ENCODE assay signal across 9 cellular contexts in genomic region chr1:150979723-150980056, GRCh38. TPM values are rescaled to one million over a fixed set of nuclear protein-coding genes. Genes with fewer than 3 reads are reported as not detected.
DNase-seq lines count a peak whose midpoint lies in the region; ATAC-seq, FAIRE-seq and TF ChIP-seq lines count a peak whose summit lies in the region.
"Had no signal": no experiment of that assay in that cellular context is flagged by ENCODE, and none has a peak within 500 bp of the region (broad histone marks: within the 10 kb centered on the region; RNA-seq: fewer than 3 reads in every experiment).

No MANE protein-coding gene starts in this region.

- H3K27ac ChIP-seq in PC-9 (peak overlapping the region; percentile 77; the same call in 1 of the 2 replicates), tibial artery (peak overlapping the region; percentile 98)

- H3K9me3 Mint-ChIP-seq in activated CD8-positive, alpha-beta T cell treated with anti-CD3 and anti-CD28 coated beads for 36 hours, result no peaks in the 10 kb centered on the region
- H3K9me3 Mint-ChIP-seq in activated CD8-positive, alpha-beta T cell treated with anti-CD3 and anti-CD28 coated beads, Interleukin-2, amount 10 ng/mL, durations not matched to agents 7 days and 5 days (ENCODE audit: insufficient read depth), result no peaks in the 10 kb centered on the region
- H3K9me3 Mint-ChIP-seq: effector memory CD8-positive, alpha-beta T cell had no signal

- FAIRE-seq in islet of Langerhans (lab: Jason Lieb, UNC), result peak; percentile 69

- H3K4me2 ChIP-seq in PC-9, result peak overlapping the region; percentile 78; the same call in 1 of the 2 replicates

- H3K36me3 ChIP-seq in PC-9 (ENCODE audit: low read depth) (no peaks in the 10 kb centered on the region), tibial artery (no peaks in the 10 kb centered on the region)

- peak overlapping the region; percentile 61 for H3K4me3 Mint-ChIP-seq in activated CD8-positive, alpha-beta T cell treated with anti-CD3 and anti-CD28 coated beads for 36 hours
- H3K4me3 Mint-ChIP-seq in activated CD8-positive, alpha-beta T cell treated with anti-CD3 and anti-CD28 coated beads, Interleukin-2, amount 10 ng/mL, durations not matched to agents 7 days and 5 days, result no peak overlapping the region

- no TSS peak for BruUV-seq in PC-9 (replicated peaks; lab: Mats Ljungman, UMichigan)

- H3K4me1 ChIP-seq in PC-9 (replicated peaks; ENCODE audit: insufficient read depth) (peaks cover 94% of the 10 kb centered on the region), tibial artery (peaks cover 0 to 56% (median 40%) of the 10 kb centered on the region in 4 donors)

- H3K27me3 ChIP-seq in PC-9 (ENCODE audit: insufficient read depth, low read depth) (no peaks in the 10 kb centered on the region), tibial artery (no peaks in the 10 kb centered on the region)

- peaks cover 74% of the 10 kb centered on the region for H3F3A ChIP-seq in PC-9 (ENCODE audit: insufficient read depth, low read depth)

- no peak for ATAC-seq in activated CD8-positive, alpha-beta T cell treated with anti-CD3 and anti-CD28 coated beads for 36 hours
- ATAC-seq in activated CD8-positive, alpha-beta T cell treated with anti-CD3 and anti-CD28 coated beads, Interleukin-2, amount 10 ng/mL, durations not matched to agents 7 days and 5 days, result no peak
- no peak for ATAC-seq in HG02763 (IDR thresholded peaks at IDR 0.05; ENCODE audit: unreplicated experiment)

- TF ChIP-seq CTCF in activated CD8-positive, alpha-beta T cell treated with anti-CD3 and anti-CD28 coated beads for 36 hours (IDR thresholded peaks at IDR 0.05), result peak; percentile 78
- peak; percentile 5; the same call in 1 of the 2 replicates for TF ChIP-seq CTCF in PC-9 (conservative IDR thresholded peaks at IDR 0.05)
- TF ChIP-seq CTCF in tibial artery (IDR thresholded peaks at IDR 0.05), result no peak

- CTCF ChIA-PET in activated CD8-positive, alpha-beta T cell treated with anti-CD3 and anti-CD28 coated beads for 36 hours (lab: Charles Lee), result interaction anchor here (0.8 to 8.4 kb wide), 14 partner anchors 8 to 418 kb away, joined by 3 to 103 read pairs (median 6); partner anchors contain the start of genes C1orf56 and MINDY1
- CTCF ChIA-PET in activated CD8-positive, alpha-beta T cell treated with anti-CD3 and anti-CD28 coated beads, Interleukin-2, amount 10 ng/mL, durations not matched to agents 7 days and 5 days (lab: Charles Lee), result interaction anchor here (0.9 to 12.4 kb wide), 9 partner anchors 9 to 419 kb away, joined by 3 to 164 read pairs (median 3); partner anchors contain the start of genes CTSK and MINDY1
- CTCF ChIA-PET in PC-9 (lab: Charles Lee), result interaction anchor here (0.6 to 1.3 kb wide), 3 partner anchors 13 to 81 kb away, joined by 3 to 13 read pairs (median 4); no protein-coding TSS in a partner anchor

- H3K27ac Mint-ChIP-seq in activated CD8-positive, alpha-beta T cell treated with anti-CD3 and anti-CD28 coated beads for 36 hours, result peak overlapping the region; percentile 47
- no peak overlapping the region for H3K27ac Mint-ChIP-seq in activated CD8-positive, alpha-beta T cell treated with anti-CD3 and anti-CD28 coated beads, Interleukin-2, amount 10 ng/mL, durations not matched to agents 7 days and 5 days

- H3K36me3 Mint-ChIP-seq in activated CD8-positive, alpha-beta T cell treated with anti-CD3 and anti-CD28 coated beads for 36 hours (ENCODE audit: low read depth), result no peaks in the 10 kb centered on the region
- H3K36me3 Mint-ChIP-seq in activated CD8-positive, alpha-beta T cell treated with anti-CD3 and anti-CD28 coated beads, Interleukin-2, amount 10 ng/mL, durations not matched to agents 7 days and 5 days (ENCODE audit: low read depth), result no peaks in the 10 kb centered on the region

- H3K27me3 Mint-ChIP-seq in activated CD8-positive, alpha-beta T cell treated with anti-CD3 and anti-CD28 coated beads for 36 hours, result no peaks in the 10 kb centered on the region
- H3K27me3 Mint-ChIP-seq in activated CD8-positive, alpha-beta T cell treated with anti-CD3 and anti-CD28 coated beads, Interleukin-2, amount 10 ng/mL, durations not matched to agents 7 days and 5 days (ENCODE audit: low read depth), result no peaks in the 10 kb centered on the region
- H3K27me3 Mint-ChIP-seq: effector memory CD8-positive, alpha-beta T cell had no signal

- H4K20me1 ChIP-seq in PC-9 (ENCODE audit: insufficient read depth), result no peaks in the 10 kb centered on the region

- H3K4me3 ChIP-seq in PC-9 (no peak overlapping the region), tibial artery (peak overlapping the region in 1 of 2 donors; percentile 26)

- no peak overlapping the region for H2AFZ ChIP-seq in PC-9

- peaks cover 34% of the 10 kb centered on the region for H3K4me1 Mint-ChIP-seq in activated CD8-positive, alpha-beta T cell treated with anti-CD3 and anti-CD28 coated beads for 36 hours (ENCODE audit: low read depth)
- peaks cover 46% of the 10 kb centered on the region for H3K4me1 Mint-ChIP-seq in activated CD8-positive, alpha-beta T cell treated with anti-CD3 and anti-CD28 coated beads, Interleukin-2, amount 10 ng/mL, durations not matched to agents 7 days and 5 days (ENCODE audit: low read depth)

- no peaks in the 10 kb centered on the region for H3K9me2 ChIP-seq in PC-9 (ENCODE audit: insufficient read depth)

- peaks cover 17% of the 10 kb centered on the region; the same call in 1 of the 2 replicates for H3K79me2 ChIP-seq in PC-9 (ENCODE audit: low read depth)

- POLR2A ChIA-PET in activated CD8-positive, alpha-beta T cell treated with anti-CD3 and anti-CD28 coated beads for 36 hours (lab: Charles Lee), result interaction anchor here (1.0 to 1.2 kb wide), 2 partner anchors 20 to 66 kb away, joined by 3 read pairs; no protein-coding TSS in a partner anchor
- POLR2A ChIA-PET in activated CD8-positive, alpha-beta T cell treated with anti-CD3 and anti-CD28 coated beads, Interleukin-2, amount 10 ng/mL, durations not matched to agents 7 days and 5 days (lab: Charles Lee), result no interaction called here
- POLR2A ChIA-PET in PC-9 (lab: Charles Lee; ENCODE audit: unreplicated experiment), result no interaction called here

- intact Hi-C loops in activated CD8-positive, alpha-beta T cell treated with anti-CD3 and anti-CD28 coated beads for 36 hours (cut with micrococcal nuclease), result no loop called here
- intact Hi-C loops in PC-9 (cut with micrococcal nuclease; ENCODE audit: unreplicated experiment) (loop anchor here (1.0 to 10.0 kb wide), 6 partner anchors 16 to 725 kb away; partner anchors contain the start of genes ARNT, CA14, ENSA and SETDB1), tibial artery (cut with DNase I; ENCODE audit: low total_unique reads) (loop anchor here (2.0 to 10.0 kb wide), 4 partner anchors 52 to 415 kb away; partner anchors contain the start of gene SETDB1)

- no peaks in the 10 kb centered on the region for H3K9me3 ChIP-seq in PC-9 (ENCODE audit: insufficient read depth, low read depth)
- no peaks in the 10 kb centered on the region for H3K9me3 ChIP-seq in tibial artery

- no peak for DNase-seq in activated CD8-positive, alpha-beta T cell treated with anti-CD3 and anti-CD28 coated beads for 36 hours
- DNase-seq in activated CD8-positive, alpha-beta T cell treated with anti-CD3 and anti-CD28 coated beads, Interleukin-2, amount 10 ng/mL, durations not matched to agents 7 days and 5 days, result no peak
- DNase-seq in PC-9 (no peak), tibial artery (no peak), NCI-H524 treated with DMSO at 0.1 percent for 48 hours (lab: John Stamatoyannopoulos, UW) (no peak)
- DNase-seq in NK-92 treated with Interleukin-12 subunit alpha and Interleukin-12 subunit beta, amount 100 ng/mL, for 24 hours (lab: John Stamatoyannopoulos, UW), result no peak

RNA-seq across cellular contexts. Expression of gene ANXA9, which starts 2.4 kb away (rescaled TPM):
- under 1 TPM in 1 of 2 experiments, not detected in 1; 0.25 TPM for total RNA-seq in activated CD8-positive, alpha-beta T cell treated with anti-CD3 and anti-CD28 coated beads for 36 hours
- not detected for total RNA-seq in activated CD8-positive, alpha-beta T cell treated with anti-CD3 and anti-CD28 coated beads, Interleukin-2, amount 10 ng/mL, durations not matched to agents 7 days and 5 days
- total RNA-seq in PC-9 (2021), result 10.6 and 12.9 TPM in 2 replicates

RNA-seq across cellular contexts. Expression of gene CERS2, which starts 5.1 kb away (rescaled TPM):
- total RNA-seq in activated CD8-positive, alpha-beta T cell treated with anti-CD3 and anti-CD28 coated beads for 36 hours, result 100 to 1,000 TPM; 129 to 132 TPM
- total RNA-seq in activated CD8-positive, alpha-beta T cell treated with anti-CD3 and anti-CD28 coated beads, Interleukin-2, amount 10 ng/mL, durations not matched to agents 7 days and 5 days, result 100 to 1,000 TPM; 149 to 150 TPM
- total RNA-seq in PC-9 (2021), result 113 TPM in 2 replicates

RNA-seq across cellular contexts. Expression of gene MINDY1, which starts 27.0 kb away (rescaled TPM):
- total RNA-seq in activated CD8-positive, alpha-beta T cell treated with anti-CD3 and anti-CD28 coated beads for 36 hours, result 10 to 100 TPM; 10.4 TPM
- 1 to 10 TPM; 9.1 to 9.9 TPM for total RNA-seq in activated CD8-positive, alpha-beta T cell treated with anti-CD3 and anti-CD28 coated beads, Interleukin-2, amount 10 ng/mL, durations not matched to agents 7 days and 5 days
- total RNA-seq in PC-9 (2021), result 15.6 and 17.6 TPM in 2 replicates

RNA-seq across cellular contexts. Expression of gene PRUNE1, which starts 28.6 kb away (rescaled TPM):
- total RNA-seq in activated CD8-positive, alpha-beta T cell treated with anti-CD3 and anti-CD28 coated beads for 36 hours, result 10 to 100 TPM; 12.4 to 15.7 TPM
- total RNA-seq in activated CD8-positive, alpha-beta T cell treated with anti-CD3 and anti-CD28 coated beads, Interleukin-2, amount 10 ng/mL, durations not matched to agents 7 days and 5 days, result 10 to 100 TPM; 15.8 to 19.0 TPM
- 26.6 and 30.7 TPM in 2 replicates for total RNA-seq in PC-9 (2021)

RNA-seq across cellular contexts. Expression of gene SETDB1, which starts 53.5 kb away (rescaled TPM):
- 10 to 100 TPM; 45.1 to 52.3 TPM for total RNA-seq in activated CD8-positive, alpha-beta T cell treated with anti-CD3 and anti-CD28 coated beads for 36 hours
- 10 to 100 TPM; 58.5 to 59.3 TPM for total RNA-seq in activated CD8-positive, alpha-beta T cell treated with anti-CD3 and anti-CD28 coated beads, Interleukin-2, amount 10 ng/mL, durations not matched to agents 7 days and 5 days
- total RNA-seq in PC-9 (2021), result 45.6 and 51.1 TPM in 2 replicates

Comparison
In these comparisons a context has a peak if more than half of its experiments do, and no peak if none do; other contexts are left out.
1. CTCF ChIP-seq: peak in activated CD8-positive, alpha-beta T cell treated with anti-CD3 and anti-CD28 coated beads for 36 hours (single experiment) and PC-9 (single experiment); none in tibial artery (0 of 2).